Comparison of ENCODE assay signal across 8 cellular contexts in genomic region chr9:98860871-98861293, GRCh38. TPM values are rescaled to one million over a fixed set of nuclear protein-coding genes. Genes with fewer than 3 reads are reported as not detected.
DNase-seq lines count a peak whose midpoint lies in the region; ATAC-seq, FAIRE-seq and TF ChIP-seq lines count a peak whose summit lies in the region.

No MANE protein-coding gene starts in this region.

- H3K9me3 ChIP-seq in AG04450 (ENCODE audit: control insufficient read depth, insufficient read depth, low read length) (no peaks in the 10 kb centered on the region; the same call in 1 of the 2 replicates), left lung (peaks cover 0 to 3% of the 10 kb centered on the region in 2 donors)
- no peaks in the 10 kb centered on the region for H3K9me3 ChIP-seq in CD8-positive, alpha-beta T cell (ENCODE audit: low read length)

- H3K4me3 ChIP-seq in AG04450 (ENCODE audit: low read depth, low read length) (no peak overlapping the region), cardiac fibroblast (replicated peaks in 1 of 2; ENCODE audit: low read depth in 2 of 2, low read length in 2 of 2) (no peak overlapping the region), left lung (no peak overlapping the region)
- H3K4me3 ChIP-seq in CD8-positive, alpha-beta T cell (ENCODE audit: low read depth, low read length): no peak overlapping the region

- DNase-seq in AG04450 (ENCODE audit: low read depth, low spot score) (peak; percentile 77), M059J (ENCODE audit: low read depth) (peak; percentile 92), cardiac fibroblast (ENCODE audit: low read depth in 2 of 2) (peak; percentile 91 to 93), left lung (no peak), urothelium cell line (ENCODE audit: low spot score) (peak; percentile 42), cerebellar nuclear complex (lab: John Stamatoyannopoulos, UW) (no peak)
- DNase-seq in CD8-positive, alpha-beta T cell: no peak

- peaks cover 7% of the 10 kb centered on the region in 2 donors for H3K4me1 ChIP-seq in left lung
- no peaks in the 10 kb centered on the region for H3K4me1 ChIP-seq in CD8-positive, alpha-beta T cell (ENCODE audit: insufficient read depth, low read length)

- no peaks in the 10 kb centered on the region for H3K36me3 Mint-ChIP-seq in CD8-positive, alpha-beta T cell

- no peak for FAIRE-seq in urothelium cell line (lab: Jason Lieb, UNC)

- H3K27me3 Mint-ChIP-seq in CD8-positive, alpha-beta T cell (ENCODE audit: low read depth): peaks cover 27% of the 10 kb centered on the region

- intact Hi-C loops in left lung (cut with DNase I): loop anchor here in 1 of 2 donors (5.0 kb wide), 1 partner anchor 136 kb away; no protein-coding TSS in a partner anchor
- intact Hi-C loops in CD8-positive, alpha-beta T cell (cut with DNase I, micrococcal nuclease): no loop called here

- no peaks in the 10 kb centered on the region for H3K9me3 Mint-ChIP-seq in CD8-positive, alpha-beta T cell

- H3K27me3 ChIP-seq in AG04450 (ENCODE audit: control insufficient read depth, insufficient read depth, low read length) (peaks cover 6% of the 10 kb centered on the region), left lung (no peaks in the 10 kb centered on the region)
- H3K27me3 ChIP-seq in CD8-positive, alpha-beta T cell (ENCODE audit: insufficient read depth, low read length): no peaks in the 10 kb centered on the region

- no peak overlapping the region for H3K27ac Mint-ChIP-seq in CD8-positive, alpha-beta T cell

- CTCF ChIA-PET in AG04450 (lab: Charles Lee): interaction anchor here (0.6 to 4.7 kb wide), 36 partner anchors 9 to 289 kb away, joined by 3 to 121 read pairs (median 4); no protein-coding TSS in a partner anchor
- CTCF ChIA-PET in CD8-positive, alpha-beta T cell (lab: Charles Lee): interaction anchor here (0.6 to 3.1 kb wide), 3 partner anchors 12 to 115 kb away, joined by 3 to 14 read pairs (median 5); no protein-coding TSS in a partner anchor

- H3K27ac ChIP-seq in AG04450 (ENCODE audit: low read depth, low read length) (no peak overlapping the region), left lung (no peak overlapping the region)
- no peak overlapping the region for H3K27ac ChIP-seq in CD8-positive, alpha-beta T cell (ENCODE audit: low read depth, low read length)

- POLR2A ChIA-PET in AG04450 (lab: Yijun Ruan, JAX): interaction anchor here (1.4 kb wide), 1 partner anchor 138 kb away, joined by 4 read pairs; no protein-coding TSS in a partner anchor
- POLR2A ChIA-PET in CD8-positive, alpha-beta T cell (lab: Charles Lee): no interaction called here

- H3K4me3 Mint-ChIP-seq in CD8-positive, alpha-beta T cell: no peak overlapping the region

- H3K4me1 Mint-ChIP-seq in CD8-positive, alpha-beta T cell (ENCODE audit: low read depth): no peaks in the 10 kb centered on the region

- H3K36me3 ChIP-seq in left lung: no peaks in the 10 kb centered on the region
- no peaks in the 10 kb centered on the region for H3K36me3 ChIP-seq in CD8-positive, alpha-beta T cell (ENCODE audit: insufficient read depth, low read length)

- TF ChIP-seq CTCF in AG04450 (IDR thresholded peaks at IDR 0.05; ENCODE audit: low read depth, low read length) (peak; percentile 67), cardiac fibroblast (IDR thresholded peaks at IDR 0.05; ENCODE audit: low read depth, low read length) (peak; percentile 54), left lung (IDR thresholded peaks at IDR 0.05) (peak in 1 of 2 donors; percentile 31)
- TF ChIP-seq CTCF in CD8-positive, alpha-beta T cell (IDR thresholded peaks at IDR 0.05): no peak

- ATAC-seq in left lung (peak; percentile 66), HG03097 (IDR thresholded peaks at IDR 0.05; ENCODE audit: low FRiP score, unreplicated experiment) (no peak)
- ATAC-seq in CD8-positive, alpha-beta T cell: no peak

RNA-seq across cellular contexts. Expression of gene GALNT12, which starts 53.4 kb away (rescaled TPM):
- 2.8 and 4.2 TPM in 2 replicates for polyA plus RNA-seq in AG04450 (2011; rRNA removed)
- 1.4 and 1.7 TPM in 2 replicates for polyA minus RNA-seq in AG04450 (2011; rRNA and poly(A)+ RNA removed)
- total RNA-seq in M059J (2014; rRNA removed; shearing (Covaris generic)): 0.76 and 0.81 TPM in 2 replicates
- 10 to 100 TPM; 20.0 to 21.3 TPM for total RNA-seq in left lung
- total RNA-seq in CD8-positive, alpha-beta T cell: 1 to 10 TPM; 7.9 to 9.0 TPM

Comparison
In these comparisons a context has a peak if more than half of its experiments do, and no peak if none do; other contexts are left out.
1. DNase-seq: peak in AG04450 (single experiment), M059J (single experiment), cardiac fibroblast (2 of 2) and urothelium cell line (single experiment); none in left lung (0 of 2), CD8-positive, alpha-beta T cell (0 of 7) and cerebellar nuclear complex (0 of 2).